Comparison of ENCODE assay signal across 8 cellular contexts in the genomic region with DNA sequence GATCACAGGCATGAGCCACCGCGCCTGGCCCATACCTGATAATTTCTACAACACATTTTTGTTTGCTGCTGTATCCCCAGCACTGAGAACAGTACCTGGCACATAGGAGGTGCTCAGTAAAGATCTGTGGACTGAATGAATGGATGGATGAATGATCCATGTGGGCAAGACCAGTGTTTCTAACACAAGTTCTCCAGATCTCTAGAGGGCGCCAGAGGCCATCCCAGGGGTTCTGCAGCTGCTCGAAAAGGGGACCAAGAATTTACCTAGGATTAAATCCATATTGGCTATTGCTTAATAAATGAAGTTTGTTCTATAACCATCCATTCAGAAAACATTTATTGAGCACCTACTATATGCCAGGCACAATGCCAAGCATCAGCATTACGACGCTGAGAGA.
A peak's percentile ranks its signal among the peaks of the same experiment; 100 is the strongest.
DNase-seq lines count a peak whose midpoint lies in the region; TF ChIP-seq lines count a peak whose summit lies in the region.

No MANE protein-coding gene starts in this region.

- CTCF ChIA-PET in AG04449 (lab: Yijun Ruan, JAX) = interaction anchor here (1.4 to 2.8 kb wide), 3 partner anchors 13 to 659 kb away, joined by 4 to 12 read pairs (median 5); no protein-coding TSS in a partner anchor
- CTCF ChIA-PET in activated CD4-positive, alpha-beta T cell treated with anti-CD3 and anti-CD28 coated beads, Interleukin-2, amount 10 ng/mL, durations not matched to agents 7 days and 5 days (lab: Charles Lee) = no interaction called here

- DNase-seq in AG04449 (ENCODE audit: low read depth, low spot score) = no peak
- DNase-seq in GM03348 (ENCODE audit: low spot score) = peak; percentile 63
- peak; percentile 55 for DNase-seq in NCI-H187 treated with DMSO at 0.1 percent for 48 hours (lab: John Stamatoyannopoulos, UW)
- peak; percentile 12 for DNase-seq in activated CD4-positive, alpha-beta T cell treated with anti-CD3 and anti-CD28 coated beads, Interleukin-2, amount 10 ng/mL, durations not matched to agents 7 days and 5 days
- peak; percentile 39 for DNase-seq in kidney tubule cell (ENCODE audit: low spot score)
- no peak for DNase-seq in KG1 (lab: John Stamatoyannopoulos, UW)
- no peak for DNase-seq in effector CD8-positive, alpha-beta T cell (lab: John Stamatoyannopoulos, UW)
- no peak for DNase-seq in uterus

- TF ChIP-seq POLR2A in uterus (IDR thresholded peaks at IDR 0.05) = no peak

- H3K9me3 ChIP-seq in uterus = no peaks in the 10 kb centered on the region

- H3K36me3 ChIP-seq in uterus = no peaks in the 10 kb centered on the region

- POLR2A ChIA-PET in AG04449 (lab: Yijun Ruan, JAX) = no interaction called here
- POLR2A ChIA-PET in activated CD4-positive, alpha-beta T cell treated with anti-CD3 and anti-CD28 coated beads, Interleukin-2, amount 10 ng/mL, durations not matched to agents 7 days and 5 days (lab: Charles Lee) = no interaction called here

- no peak overlapping the region for H3K27ac ChIP-seq in uterus

- no peaks in the 10 kb centered on the region for H3K4me1 Mint-ChIP-seq in activated CD4-positive, alpha-beta T cell treated with anti-CD3 and anti-CD28 coated beads, Interleukin-2, amount 10 ng/mL, durations not matched to agents 7 days and 5 days

- H3K4me1 ChIP-seq in uterus = no peaks in the 10 kb centered on the region

- no peak overlapping the region for H3K27ac Mint-ChIP-seq in activated CD4-positive, alpha-beta T cell treated with anti-CD3 and anti-CD28 coated beads, Interleukin-2, amount 10 ng/mL, durations not matched to agents 7 days and 5 days

- intact Hi-C loops in uterus (cut with DNase I; ENCODE audit: low total_unique reads) = no loop called here

- no peaks in the 10 kb centered on the region for H3K9me3 Mint-ChIP-seq in activated CD4-positive, alpha-beta T cell treated with anti-CD3 and anti-CD28 coated beads, Interleukin-2, amount 10 ng/mL, durations not matched to agents 7 days and 5 days

- H3K36me3 Mint-ChIP-seq in activated CD4-positive, alpha-beta T cell treated with anti-CD3 and anti-CD28 coated beads, Interleukin-2, amount 10 ng/mL, durations not matched to agents 7 days and 5 days (ENCODE audit: low read depth) = no peaks in the 10 kb centered on the region

- H3K4me3 Mint-ChIP-seq in activated CD4-positive, alpha-beta T cell treated with anti-CD3 and anti-CD28 coated beads, Interleukin-2, amount 10 ng/mL, durations not matched to agents 7 days and 5 days = no peak overlapping the region

- TF ChIP-seq CTCF in AG04449 (IDR thresholded peaks at IDR 0.05; ENCODE audit: insufficient read depth, low read length, missing control alignments) (peak; percentile 41), uterus (IDR thresholded peaks at IDR 0.05) (no peak)

- H3K4me3 ChIP-seq in AG04449 (ENCODE audit: low read depth, low read length) (no peak overlapping the region), uterus (no peak overlapping the region)

- H3K27me3 Mint-ChIP-seq in activated CD4-positive, alpha-beta T cell treated with anti-CD3 and anti-CD28 coated beads, Interleukin-2, amount 10 ng/mL, durations not matched to agents 7 days and 5 days = no peaks in the 10 kb centered on the region

- H3K27me3 ChIP-seq in uterus = no peaks in the 10 kb centered on the region

Comparison
In these comparisons a context has a peak if more than half of its experiments do, and no peak if none do; other contexts are left out.
1. DNase-seq: peak in GM03348 (single experiment), NCI-H187 treated with DMSO at 0.1 percent for 48 hours (single experiment), activated CD4-positive, alpha-beta T cell treated with anti-CD3 and anti-CD28 coated beads, Interleukin-2, amount 10 ng/mL, durations not matched to agents 7 days and 5 days (single experiment) and kidney tubule cell (single experiment); none in AG04449 (single experiment), KG1 (single experiment), effector CD8-positive, alpha-beta T cell (single experiment) and uterus (0 of 2).